ENCODE assay signal across 1 cellular context in the genomic region with DNA sequence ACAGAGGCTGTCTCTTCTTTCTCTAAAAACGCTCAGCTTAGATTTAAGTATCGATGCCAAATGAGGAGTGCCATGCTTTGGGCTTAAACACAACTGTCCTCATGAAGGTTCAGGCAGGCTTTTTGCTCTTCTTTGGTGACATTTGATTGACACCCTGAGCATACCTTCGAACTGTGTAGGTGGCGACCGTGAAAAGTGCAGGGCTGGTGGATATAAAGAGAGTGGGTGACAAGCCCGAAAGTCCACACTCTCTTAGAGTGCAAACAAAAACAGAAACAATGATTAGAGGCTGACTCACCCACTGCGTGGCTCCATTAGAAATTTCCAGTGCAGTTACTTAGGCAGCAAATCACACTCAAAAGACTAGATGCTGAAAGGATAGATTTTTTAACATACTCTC.
A peak's percentile ranks its signal among the peaks of the same experiment; 100 is the strongest.
TF ChIP-seq lines count a peak whose summit lies in the region.

No MANE protein-coding gene starts in this region.

TF ChIP-seq in GM12878, 131 proteins besides CTCF, POLR2A, EP300 and RAD21 (continued from another document):
- TF ChIP-seq, protein P1, sequence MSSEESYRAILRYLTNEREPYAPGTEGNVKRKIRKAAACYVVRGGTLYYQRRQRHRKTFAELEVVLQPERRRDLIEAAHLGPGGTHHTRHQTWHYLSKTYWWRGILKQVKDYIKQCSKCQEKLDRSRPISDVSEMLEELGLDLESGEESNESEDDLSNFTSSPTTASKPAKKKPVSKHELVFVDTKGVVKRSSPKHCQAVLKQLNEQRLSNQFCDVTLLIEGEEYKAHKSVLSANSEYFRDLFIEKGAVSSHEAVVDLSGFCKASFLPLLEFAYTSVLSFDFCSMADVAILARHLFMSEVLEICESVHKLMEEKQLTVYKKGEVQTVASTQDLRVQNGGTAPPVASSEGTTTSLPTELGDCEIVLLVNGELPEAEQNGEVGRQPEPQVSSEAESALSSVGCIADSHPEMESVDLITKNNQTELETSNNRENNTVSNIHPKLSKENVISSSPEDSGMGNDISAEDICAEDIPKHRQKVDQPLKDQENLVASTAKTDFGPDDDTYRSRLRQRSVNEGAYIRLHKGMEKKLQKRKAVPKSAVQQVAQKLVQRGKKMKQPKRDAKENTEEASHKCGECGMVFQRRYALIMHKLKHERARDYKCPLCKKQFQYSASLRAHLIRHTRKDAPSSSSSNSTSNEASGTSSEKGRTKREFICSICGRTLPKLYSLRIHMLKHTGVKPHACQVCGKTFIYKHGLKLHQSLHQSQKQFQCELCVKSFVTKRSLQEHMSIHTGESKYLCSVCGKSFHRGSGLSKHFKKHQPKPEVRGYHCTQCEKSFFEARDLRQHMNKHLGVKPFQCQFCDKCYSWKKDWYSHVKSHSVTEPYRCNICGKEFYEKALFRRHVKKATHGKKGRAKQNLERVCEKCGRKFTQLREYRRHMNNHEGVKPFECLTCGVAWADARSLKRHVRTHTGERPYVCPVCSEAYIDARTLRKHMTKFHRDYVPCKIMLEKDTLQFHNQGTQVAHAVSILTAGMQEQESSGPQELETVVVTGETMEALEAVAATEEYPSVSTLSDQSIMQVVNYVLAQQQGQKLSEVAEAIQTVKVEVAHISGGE (CRISPR knock-in tag; IDR thresholded peaks at IDR 0.05) = no peak
- TF ChIP-seq TCF3 (IDR thresholded peaks at IDR 0.05; ENCODE audit: borderline replicate concordance, insufficient read depth, low read depth, low read length) (no peak), CHD4 (IDR thresholded peaks at IDR 0.05) (no peak), IRF4 (IDR thresholded peaks at IDR 0.05; ENCODE audit: low read depth, low read length) (no peak)
- TF ChIP-seq, protein P2, sequence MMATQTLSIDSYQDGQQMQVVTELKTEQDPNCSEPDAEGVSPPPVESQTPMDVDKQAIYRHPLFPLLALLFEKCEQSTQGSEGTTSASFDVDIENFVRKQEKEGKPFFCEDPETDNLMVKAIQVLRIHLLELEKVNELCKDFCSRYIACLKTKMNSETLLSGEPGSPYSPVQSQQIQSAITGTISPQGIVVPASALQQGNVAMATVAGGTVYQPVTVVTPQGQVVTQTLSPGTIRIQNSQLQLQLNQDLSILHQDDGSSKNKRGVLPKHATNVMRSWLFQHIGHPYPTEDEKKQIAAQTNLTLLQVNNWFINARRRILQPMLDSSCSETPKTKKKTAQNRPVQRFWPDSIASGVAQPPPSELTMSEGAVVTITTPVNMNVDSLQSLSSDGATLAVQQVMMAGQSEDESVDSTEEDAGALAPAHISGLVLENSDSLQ (IDR thresholded peaks at IDR 0.05) = peak; percentile 93
